1 cellular context compared by ENCODE assay signal in genomic region chr6:27807415-27808241, GRCh38.
A peak's percentile ranks its signal among the peaks of the same experiment; 100 is the strongest.
TF ChIP-seq lines count a peak whose summit lies in the region.

No MANE protein-coding gene starts in this region.

TF ChIP-seq in HEK293, 187 proteins besides CTCF, POLR2A, EP300 and RAD21 (continued from another document):
- TF ChIP-seq ATF2 (tag by site-specific recombination; IDR thresholded peaks at IDR 0.05; ENCODE audit: low read depth) (peak; percentile 58; the same call in 1 of the 2 replicates), ZFP37 (tag by site-specific recombination; IDR thresholded peaks at IDR 0.05) (peak; percentile 63), SP3 (tag by site-specific recombination; IDR thresholded peaks at IDR 0.05) (peak; percentile 30; the same call in 1 of the 2 replicates), ZNF76 (tag by site-specific recombination; IDR thresholded peaks at IDR 0.05; ENCODE audit: borderline replicate concordance, low read depth) (0 out of 2 replicates have a peak, but pooled peaks have one; percentile 10), ZBTB21 (tag by site-specific recombination; IDR thresholded peaks at IDR 0.05) (peak; percentile 24; the same call in 1 of the 2 replicates), ZEB2 (tag by site-specific recombination; IDR thresholded peaks at IDR 0.05) (0 out of 2 replicates have a peak, but pooled peaks have one; percentile 27), SP2 (tag by site-specific recombination; IDR thresholded peaks at IDR 0.05) (peak; percentile 88), ZNF335 (tag by site-specific recombination; conservative IDR thresholded peaks at IDR 0.05) (peak; percentile 63), KLF7 (tag by site-specific recombination; IDR thresholded peaks at IDR 0.05; ENCODE audit: borderline replicate concordance) (0 out of 2 replicates have a peak, but pooled peaks have one; percentile 48), ZNF24 (tag by site-specific recombination; IDR thresholded peaks at IDR 0.05) (peak; percentile 73; the same call in 1 of the 2 replicates)
- TF ChIP-seq, protein P1, sequence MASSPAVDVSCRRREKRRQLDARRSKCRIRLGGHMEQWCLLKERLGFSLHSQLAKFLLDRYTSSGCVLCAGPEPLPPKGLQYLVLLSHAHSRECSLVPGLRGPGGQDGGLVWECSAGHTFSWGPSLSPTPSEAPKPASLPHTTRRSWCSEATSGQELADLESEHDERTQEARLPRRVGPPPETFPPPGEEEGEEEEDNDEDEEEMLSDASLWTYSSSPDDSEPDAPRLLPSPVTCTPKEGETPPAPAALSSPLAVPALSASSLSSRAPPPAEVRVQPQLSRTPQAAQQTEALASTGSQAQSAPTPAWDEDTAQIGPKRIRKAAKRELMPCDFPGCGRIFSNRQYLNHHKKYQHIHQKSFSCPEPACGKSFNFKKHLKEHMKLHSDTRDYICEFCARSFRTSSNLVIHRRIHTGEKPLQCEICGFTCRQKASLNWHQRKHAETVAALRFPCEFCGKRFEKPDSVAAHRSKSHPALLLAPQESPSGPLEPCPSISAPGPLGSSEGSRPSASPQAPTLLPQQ (tag by site-specific recombination; IDR thresholded peaks at IDR 0.05): peak; percentile 0
- TF ChIP-seq, protein P2, sequence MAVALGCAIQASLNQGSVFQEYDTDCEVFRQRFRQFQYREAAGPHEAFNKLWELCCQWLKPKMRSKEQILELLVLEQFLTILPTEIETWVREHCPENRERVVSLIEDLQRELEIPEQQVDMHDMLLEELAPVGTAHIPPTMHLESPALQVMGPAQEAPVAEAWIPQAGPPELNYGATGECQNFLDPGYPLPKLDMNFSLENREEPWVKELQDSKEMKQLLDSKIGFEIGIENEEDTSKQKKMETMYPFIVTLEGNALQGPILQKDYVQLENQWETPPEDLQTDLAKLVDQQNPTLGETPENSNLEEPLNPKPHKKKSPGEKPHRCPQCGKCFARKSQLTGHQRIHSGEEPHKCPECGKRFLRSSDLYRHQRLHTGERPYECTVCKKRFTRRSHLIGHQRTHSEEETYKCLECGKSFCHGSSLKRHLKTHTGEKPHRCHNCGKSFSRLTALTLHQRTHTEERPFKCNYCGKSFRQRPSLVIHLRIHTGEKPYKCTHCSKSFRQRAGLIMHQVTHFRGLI (tag by site-specific recombination; IDR thresholded peaks at IDR 0.05): 0 out of 2 replicates have a peak, but pooled peaks have one; percentile 37
